1 cellular context compared by ENCODE assay signal in the genomic region with DNA sequence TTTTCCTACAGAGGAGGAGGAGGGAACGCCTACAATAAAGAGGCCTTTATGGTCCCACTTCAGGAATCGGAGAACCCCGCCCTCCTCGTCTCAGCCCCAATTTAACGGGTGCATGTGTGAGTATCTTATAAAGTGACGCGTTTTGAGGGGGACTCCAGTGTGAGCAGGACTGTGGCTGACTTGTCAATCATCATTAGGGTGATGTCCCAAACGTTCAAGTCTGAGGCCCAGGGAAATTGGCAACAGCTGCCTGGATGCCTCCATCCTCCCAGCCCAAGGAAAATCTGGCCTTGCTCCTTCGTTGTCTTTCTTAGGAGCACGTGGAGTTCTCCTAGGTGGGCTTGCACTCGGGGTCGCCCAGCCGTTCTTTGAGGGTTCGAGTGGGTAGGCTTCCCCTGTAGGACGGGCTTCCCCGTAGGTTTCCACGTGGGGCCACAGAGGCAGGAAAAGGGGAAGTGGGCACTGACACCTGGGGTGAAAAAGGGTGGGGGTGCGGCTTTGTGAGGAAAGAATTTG.
TF ChIP-seq lines count a peak whose summit lies in the region.

No MANE protein-coding gene starts in this region.

TF ChIP-seq in A549, 52 proteins besides CTCF, POLR2A, EP300 and RAD21 (continued from another document):
- TF ChIP-seq EHMT2 (IDR thresholded peaks at IDR 0.05; ENCODE audit: low read depth), result no peak
- TF ChIP-seq MYC (IDR thresholded peaks at IDR 0.05; ENCODE audit: borderline replicate concordance, low read length), result no peak
- TF ChIP-seq JUN (IDR thresholded peaks at IDR 0.05), result no peak
- TF ChIP-seq, protein P1, sequence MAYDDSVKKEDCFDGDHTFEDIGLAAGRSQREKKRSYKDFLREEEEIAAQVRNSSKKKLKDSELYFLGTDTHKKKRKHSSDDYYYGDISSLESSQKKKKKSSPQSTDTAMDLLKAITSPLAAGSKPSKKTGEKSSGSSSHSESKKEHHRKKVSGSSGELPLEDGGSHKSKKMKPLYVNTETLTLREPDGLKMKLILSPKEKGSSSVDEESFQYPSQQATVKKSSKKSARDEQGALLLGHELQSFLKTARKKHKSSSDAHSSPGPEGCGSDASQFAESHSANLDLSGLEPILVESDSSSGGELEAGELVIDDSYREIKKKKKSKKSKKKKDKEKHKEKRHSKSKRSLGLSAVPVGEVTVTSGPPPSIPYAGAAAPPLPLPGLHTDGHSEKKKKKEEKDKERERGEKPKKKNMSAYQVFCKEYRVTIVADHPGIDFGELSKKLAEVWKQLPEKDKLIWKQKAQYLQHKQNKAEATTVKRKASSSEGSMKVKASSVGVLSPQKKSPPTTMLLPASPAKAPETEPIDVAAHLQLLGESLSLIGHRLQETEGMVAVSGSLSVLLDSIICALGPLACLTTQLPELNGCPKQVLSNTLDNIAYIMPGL (CRISPR knock-in tag; IDR thresholded peaks at IDR 0.05; ENCODE audit: borderline replicate concordance), result peak; percentile 71
- peak; percentile 60; the same call in 1 of the 2 replicates for TF ChIP-seq EHF (CRISPR knock-in tag; IDR thresholded peaks at IDR 0.05)
